Comparison of ENCODE assay signal across 9 cellular contexts in genomic region chr5:140557965-140558364, GRCh38. TPM values are rescaled to one million over a fixed set of nuclear protein-coding genes. Genes with fewer than 3 reads are reported as not detected.
DNase-seq lines count a peak whose midpoint lies in the region; ATAC-seq and TF ChIP-seq lines count a peak whose summit lies in the region.
"Had no signal": no experiment of that assay in that cellular context is flagged by ENCODE, and none has a peak within 500 bp of the region (broad histone marks: within the 10 kb centered on the region; RNA-seq: fewer than 3 reads in every experiment).

No MANE protein-coding gene starts in this region.

- no peaks in the 10 kb centered on the region for H3K27me3 Mint-ChIP-seq in CD4-positive, alpha-beta T cell

- H3K36me3 Mint-ChIP-seq in CD4-positive, alpha-beta T cell (ENCODE audit: low read depth): peaks cover 37% of the 10 kb centered on the region

- H3K9me3 Mint-ChIP-seq in CD4-positive, alpha-beta T cell: no peaks in the 10 kb centered on the region

- H3K36me3 ChIP-seq in NT2/D1 (ENCODE audit: insufficient read depth, insufficient read length, low read length): peaks cover 52% of the 10 kb centered on the region
- peaks cover 9% of the 10 kb centered on the region for H3K36me3 ChIP-seq in effector memory CD4-positive, alpha-beta T cell (ENCODE audit: control insufficient read depth, insufficient read depth, low read length)
- peaks cover 8% of the 10 kb centered on the region for H3K36me3 ChIP-seq in osteoblast (ENCODE audit: insufficient read depth, low read length)

- H3K4me1 ChIP-seq in NT2/D1 (ENCODE audit: insufficient read depth, insufficient read length) (peaks cover 2% of the 10 kb centered on the region), osteoblast (ENCODE audit: insufficient read depth, low read length) (peaks cover 32% of the 10 kb centered on the region), foreskin keratinocyte (peaks cover 9% of the 10 kb centered on the region)
- peaks cover 15% of the 10 kb centered on the region for H3K4me1 ChIP-seq in effector memory CD4-positive, alpha-beta T cell (ENCODE audit: control insufficient read depth, insufficient read depth, low read length, poor library complexity, severe bottlenecking)

- H3K9ac ChIP-seq in NT2/D1 (ENCODE audit: insufficient read length, low read depth): peak overlapping the region; percentile 93

- peak overlapping the region; percentile 81 for H3K27ac Mint-ChIP-seq in CD4-positive, alpha-beta T cell

- no peak for DNase-seq in CD4-positive, alpha-beta T cell
- DNase-seq in NT2/D1 (ENCODE audit: low read depth, low spot score) (no peak), osteoblast (ENCODE audit: insufficient read length, low spot score, missing footprints) (peak; percentile 60), NCI-H774 (lab: John Stamatoyannopoulos, UW) (no peak), foreskin keratinocyte (no peak), HUDEP-2 (lab: John Stamatoyannopoulos, UW; ENCODE audit: unreplicated experiment in 76 of 76) (no peak)
- DNase-seq in effector memory CD4-positive, alpha-beta T cell: no peak

- no peaks in the 10 kb centered on the region for H3K27me3 ChIP-seq in CD4-positive, alpha-beta T cell (ENCODE audit: control insufficient read depth, insufficient read depth, low read length)
- H3K27me3 ChIP-seq in NT2/D1 (ENCODE audit: insufficient read depth, insufficient read length) (no peaks in the 10 kb centered on the region), osteoblast (ENCODE audit: insufficient read depth, low read length) (no peaks in the 10 kb centered on the region), foreskin keratinocyte (no peaks in the 10 kb centered on the region)
- no peaks in the 10 kb centered on the region for H3K27me3 ChIP-seq in effector memory CD4-positive, alpha-beta T cell (replicated peaks; ENCODE audit: control insufficient read depth, insufficient read depth, low read length, poor library complexity, severe bottlenecking)

- CTCF ChIA-PET in CD4-positive, alpha-beta T cell (lab: Charles Lee): interaction anchor here (1.1 to 2.4 kb wide), 2 partner anchors 10 kb away, joined by 4 to 14 read pairs; partner anchors contain the start of gene EIF4EBP3

- no peaks in the 10 kb centered on the region for H3K9me3 ChIP-seq in CD4-positive, alpha-beta T cell (ENCODE audit: control insufficient read depth, low read length)
- H3K9me3 ChIP-seq in NT2/D1 (ENCODE audit: insufficient read depth, low read length) (no peaks in the 10 kb centered on the region), osteoblast (ENCODE audit: low read depth, low read length) (no peaks in the 10 kb centered on the region)
- H3K9me3 ChIP-seq in effector memory CD4-positive, alpha-beta T cell (ENCODE audit: control insufficient read depth, low read length): no peaks in the 10 kb centered on the region

- H3K79me2 ChIP-seq in osteoblast (ENCODE audit: insufficient read depth, low read length): peaks cover 43% of the 10 kb centered on the region

- H4K20me1 ChIP-seq in osteoblast (ENCODE audit: insufficient read depth, low read length): peaks cover 16% of the 10 kb centered on the region

- H3K4me3 ChIP-seq in NT2/D1 (ENCODE audit: insufficient read length, low read depth) (no peak overlapping the region), osteoblast (ENCODE audit: insufficient read depth, low read length) (peak overlapping the region; percentile 91)
- H3K4me3 ChIP-seq in effector memory CD4-positive, alpha-beta T cell (ENCODE audit: insufficient read depth, low read depth, low read length, poor library complexity, severe bottlenecking): no peak overlapping the region

- H3K4me2 ChIP-seq in osteoblast (ENCODE audit: insufficient read depth, low read length): peak overlapping the region; percentile 89

- TF ChIP-seq CTCF in CD4-positive, alpha-beta T cell (IDR thresholded peaks at IDR 0.05): no peak
- TF ChIP-seq CTCF in osteoblast (IDR thresholded peaks at IDR 0.05; ENCODE audit: extremely low read depth, low read depth, low read length) (no peak), foreskin keratinocyte (conservative IDR thresholded peaks at IDR 0.05) (no peak)

- peaks cover 54% of the 10 kb centered on the region for H3K4me1 Mint-ChIP-seq in CD4-positive, alpha-beta T cell (ENCODE audit: low read depth)

- intact Hi-C loops in CD4-positive, alpha-beta T cell (cut with DNase I, micrococcal nuclease): no loop called here

- no peak for ATAC-seq in CD4-positive, alpha-beta T cell (ENCODE audit: poor library complexity)
- ATAC-seq in foreskin keratinocyte: no peak
- no peak for ATAC-seq in HG03342 (IDR thresholded peaks at IDR 0.05; ENCODE audit: unreplicated experiment)

- peak overlapping the region; percentile 90 for H3K27ac ChIP-seq in CD4-positive, alpha-beta T cell (ENCODE audit: low read depth, low read length)
- peak overlapping the region; percentile 93 for H3K27ac ChIP-seq in effector memory CD4-positive, alpha-beta T cell (ENCODE audit: insufficient read depth, low read length, poor library complexity, severe bottlenecking)
- H3K27ac ChIP-seq in osteoblast (ENCODE audit: low read depth, low read length): peak overlapping the region; percentile 95
- H3K27ac ChIP-seq in foreskin keratinocyte: no peak overlapping the region

- H2AFZ ChIP-seq in osteoblast (ENCODE audit: low read length): peak overlapping the region; percentile 83

- POLR2A ChIA-PET in CD4-positive, alpha-beta T cell (lab: Charles Lee): interaction anchor here (1.1 to 1.4 kb wide), 8 partner anchors 9 to 153 kb away, joined by 3 to 43 read pairs (median 6); partner anchors contain the start of genes CD14, EIF4EBP3, IK and NDUFA2

- peak overlapping the region; percentile 92 for H3K4me3 Mint-ChIP-seq in CD4-positive, alpha-beta T cell

RNA-seq across cellular contexts. Expression of gene SRA1, which starts 0.7 kb away (rescaled TPM):
- total RNA-seq in CD4-positive, alpha-beta T cell: 10 to 100 TPM; 30.9 to 31.6 TPM
- total RNA-seq in osteoblast: 28.2 and 35.7 TPM in 2 replicates
- 44.0 and 49.1 TPM in 2 replicates for total RNA-seq in foreskin keratinocyte
- 66.2 and 74.5 TPM in 2 replicates for polyA plus RNA-seq in foreskin keratinocyte

RNA-seq across cellular contexts. Expression of gene APBB3, which starts 6.4 kb away (rescaled TPM):
- total RNA-seq in CD4-positive, alpha-beta T cell: 10 to 100 TPM; 56.6 to 61.5 TPM
- total RNA-seq in osteoblast: 19.7 and 24.2 TPM in 2 replicates
- total RNA-seq in foreskin keratinocyte: 4.1 and 4.4 TPM in 2 replicates
- 4.5 and 5.0 TPM in 2 replicates for polyA plus RNA-seq in foreskin keratinocyte

RNA-seq across cellular contexts. Expression of gene SLC35A4, which starts 6.7 kb away (rescaled TPM):
- 10 to 100 TPM; 16.9 to 17.8 TPM for total RNA-seq in CD4-positive, alpha-beta T cell
- 17.4 and 20.6 TPM in 2 replicates for total RNA-seq in osteoblast
- total RNA-seq in foreskin keratinocyte: 36.3 and 36.4 TPM in 2 replicates
- polyA plus RNA-seq in foreskin keratinocyte: 45.7 and 46.3 TPM in 2 replicates

RNA-seq across cellular contexts. Expression of gene EIF4EBP3, which starts 10.5 kb away (rescaled TPM):
- 10 to 100 TPM; 12.7 to 15.1 TPM for total RNA-seq in CD4-positive, alpha-beta T cell
- 3.8 and 4.7 TPM in 2 replicates for total RNA-seq in osteoblast
- total RNA-seq in foreskin keratinocyte: 2.5 and 4.4 TPM in 2 replicates
- polyA plus RNA-seq in foreskin keratinocyte: 10.4 and 11.6 TPM in 2 replicates
- total RNA-seq: HT1080 had no signal
